8 cellular contexts compared by ENCODE assay signal in the genomic region with DNA sequence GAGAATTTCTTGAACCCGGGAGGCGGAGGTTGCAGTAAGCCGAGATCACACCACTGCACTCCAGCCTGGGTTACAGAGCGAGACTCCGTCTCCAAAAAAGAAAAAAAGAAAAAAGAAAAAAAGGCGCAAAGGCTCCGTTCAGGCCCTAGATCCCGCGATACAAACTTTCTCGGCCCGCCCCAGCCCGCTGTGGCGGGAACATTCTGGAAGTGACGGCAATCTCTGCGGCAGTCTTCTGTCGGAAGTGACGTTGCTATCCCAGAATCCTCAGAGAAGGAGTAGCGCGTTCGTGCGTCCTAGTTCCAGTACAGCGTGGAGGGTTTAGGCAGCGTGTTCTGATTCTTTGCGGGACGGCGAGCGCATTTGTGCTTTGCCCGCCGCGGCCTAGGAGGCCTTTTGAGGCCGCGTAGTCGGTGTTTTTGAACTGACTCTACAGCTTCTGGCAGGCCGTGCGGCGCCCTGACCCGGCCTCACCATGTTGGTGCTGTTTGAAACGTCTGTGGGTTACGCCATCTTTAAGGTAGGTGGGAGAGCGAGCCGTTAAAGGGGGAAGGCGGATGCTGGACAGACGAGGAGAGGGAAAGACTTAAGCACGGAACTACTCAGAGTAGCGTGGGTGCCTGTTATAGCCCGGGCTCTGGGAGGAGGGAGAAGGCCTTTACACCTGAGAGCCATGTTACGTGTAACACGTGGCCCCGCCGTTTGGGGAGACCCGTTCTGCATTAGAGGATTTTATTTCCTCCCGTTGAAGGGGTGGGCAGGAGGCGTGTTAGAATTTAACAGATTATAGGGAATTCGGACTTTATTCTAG. TPM values are rescaled to one million over a fixed set of nuclear protein-coding genes. Genes with fewer than 3 reads are reported as not detected.
A peak's percentile ranks its signal among the peaks of the same experiment; 100 is the strongest.
DNase-seq lines count a peak whose midpoint lies in the region; ATAC-seq, FAIRE-seq and TF ChIP-seq lines count a peak whose summit lies in the region.

A gene with protein sequence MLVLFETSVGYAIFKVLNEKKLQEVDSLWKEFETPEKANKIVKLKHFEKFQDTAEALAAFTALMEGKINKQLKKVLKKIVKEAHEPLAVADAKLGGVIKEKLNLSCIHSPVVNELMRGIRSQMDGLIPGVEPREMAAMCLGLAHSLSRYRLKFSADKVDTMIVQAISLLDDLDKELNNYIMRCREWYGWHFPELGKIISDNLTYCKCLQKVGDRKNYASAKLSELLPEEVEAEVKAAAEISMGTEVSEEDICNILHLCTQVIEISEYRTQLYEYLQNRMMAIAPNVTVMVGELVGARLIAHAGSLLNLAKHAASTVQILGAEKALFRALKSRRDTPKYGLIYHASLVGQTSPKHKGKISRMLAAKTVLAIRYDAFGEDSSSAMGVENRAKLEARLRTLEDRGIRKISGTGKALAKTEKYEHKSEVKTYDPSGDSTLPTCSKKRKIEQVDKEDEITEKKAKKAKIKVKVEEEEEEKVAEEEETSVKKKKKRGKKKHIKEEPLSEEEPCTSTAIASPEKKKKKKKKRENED (plus strand): TSS at position 297 of the 811 bp plus-strand sequence. CDS start 179 bp downstream, at position 476.

- no peaks in the 10 kb centered on the region for H3K9me3 ChIP-seq in pancreas
- no peaks in the 10 kb centered on the region for H3K9me3 ChIP-seq in tibial artery

- peak; percentile 86 for FAIRE-seq in pancreas (lab: Jason Lieb, UNC)

- DNase-seq in GM12864 (ENCODE audit: low read depth) (peak; percentile 85), NCI-H1417 (lab: John Stamatoyannopoulos, UW) (peak; percentile 86 to 97 (median 92)), SW 1271 (lab: John Stamatoyannopoulos, UW) (peak; percentile 92 to 93), Right ventricle myocardium superior (peak; percentile 93), pancreas (peak; percentile 87 to 95 (median 91)), tibial artery (peak; percentile 93 to 96)
- DNase-seq in activated naive CD8-positive, alpha-beta T cell treated with anti-CD3 and anti-CD28 coated beads, Interleukin-2, amount 50 U/mL, for 16 hours (ENCODE audit: low read depth, low spot score): peak; percentile 75

- H3K4me3 ChIP-seq in GM12864 (ENCODE audit: low read depth, low read length) (peak within 1 kb of the TSS; percentile 99), pancreas (peak within 1 kb of the TSS; percentile 72 to 92 (median 84)), tibial artery (peak within 1 kb of the TSS; percentile 76 to 86)

- peak; percentile 90 for ATAC-seq in HG02759 (IDR thresholded peaks at IDR 0.05; ENCODE audit: unreplicated experiment)
- peak; percentile 99 for ATAC-seq in Right ventricle myocardium superior (ENCODE audit: poor library complexity)
- peak; percentile 96 to 99 (median 98) for ATAC-seq in pancreas

- intact Hi-C loops in Right ventricle myocardium superior (cut with DNase I): no loop called here
- intact Hi-C loops in pancreas (cut with DNase I): no loop called here
- intact Hi-C loops in tibial artery (cut with DNase I; ENCODE audit: low total_unique reads): no loop called here

- no peak for TF ChIP-seq CTCF in GM12864 (IDR thresholded peaks at IDR 0.05; ENCODE audit: low read depth, low read length, missing control alignments)
- TF ChIP-seq CTCF in pancreas (IDR thresholded peaks at IDR 0.05): no peak
- no peak for TF ChIP-seq CTCF in tibial artery (IDR thresholded peaks at IDR 0.05)

- H3K4me1 ChIP-seq in pancreas (peaks cover 0 to 16% (median 7%) of the 10 kb centered on the region in 3 donors), tibial artery (peaks cover 0 to 38% (median 11%) of the 10 kb centered on the region in 4 donors)

- WGBS in pancreas, 2 donors: 0% methylated on average over 54 of the region's 54 CpGs

- peak within 1 kb of the TSS; percentile 92 to 99 (median 94) for H3K27ac ChIP-seq in pancreas
- peak within 1 kb of the TSS; percentile 86 to 98 for H3K27ac ChIP-seq in tibial artery

- no peaks in the 10 kb centered on the region for H3K27me3 ChIP-seq in pancreas
- no peaks in the 10 kb centered on the region for H3K27me3 ChIP-seq in tibial artery

- H3K36me3 ChIP-seq in pancreas (no peaks in the 10 kb centered on the region), tibial artery (no peaks in the 10 kb centered on the region)

RNA-seq across cellular contexts. Expression of the gene that starts here (rescaled TPM):
- total RNA-seq in Right ventricle myocardium superior: 23.0 TPM
- total RNA-seq in pancreas: 10 to 100 TPM; 16.6 to 43.2 (median 26.7) TPM
- 10 to 100 TPM; 67.1 to 92.7 TPM for polyA plus RNA-seq in pancreas

Comparison
In these comparisons a context has a peak if more than half of its experiments do, and no peak if none do; other contexts are left out.
1. Peak in every context shown above with its lines: DNase-seq, ATAC-seq, H3K4me3 ChIP-seq and H3K27ac ChIP-seq.